ENCODE assay signal across 14 cellular contexts in the genomic region with DNA sequence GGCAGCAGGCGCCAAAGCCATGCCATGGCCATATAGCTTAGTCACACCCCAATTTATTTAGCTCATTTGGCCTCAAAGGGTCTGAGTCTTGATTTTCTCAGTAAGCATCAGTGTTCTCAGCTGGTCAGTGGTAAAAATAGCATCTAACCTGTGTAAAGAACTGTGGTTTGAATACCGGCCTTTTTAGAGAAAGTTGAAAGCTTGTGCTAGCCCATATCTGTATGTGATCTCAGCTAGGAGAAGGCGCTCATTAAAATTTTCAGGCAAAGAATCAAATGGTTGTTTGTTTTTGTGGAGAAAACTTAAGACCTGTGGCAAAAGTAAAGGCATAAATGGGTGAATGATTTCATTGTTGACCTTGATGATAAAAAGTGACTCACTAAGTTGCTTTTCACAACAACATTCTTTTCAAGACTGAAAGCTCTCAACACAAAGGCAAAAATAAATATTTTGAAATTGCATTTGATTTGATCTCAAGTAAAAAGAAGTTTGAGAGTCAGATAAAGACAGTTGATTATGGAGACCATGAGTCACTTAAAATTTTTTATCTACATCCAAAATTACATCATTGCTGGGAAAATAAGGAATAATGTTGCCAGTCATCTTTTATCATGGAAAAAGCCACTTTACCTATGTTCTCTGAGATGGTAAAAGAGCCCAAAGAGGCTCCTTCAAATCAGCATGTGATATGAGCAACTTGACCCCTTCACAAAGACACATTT.
DNase-seq lines count a peak whose midpoint lies in the region; ATAC-seq and TF ChIP-seq lines count a peak whose summit lies in the region.
"Had no signal": no experiment of that assay in that cellular context is flagged by ENCODE, and none has a peak within 500 bp of the region (broad histone marks: within the 10 kb centered on the region; RNA-seq: fewer than 3 reads in every experiment).

No MANE protein-coding gene starts in this region.

- no TSS peak for BruUV-seq in HCT116 (replicated peaks; lab: Mats Ljungman, UMichigan)

- CTCF ChIA-PET in HCT116 (lab: Charles Lee), result interaction anchor here (0.7 to 1.1 kb wide), 2 partner anchors 51 to 221 kb away, joined by 3 read pairs; no protein-coding TSS in a partner anchor

- no peak overlapping the region for H3K9ac ChIP-seq in HCT116 (ENCODE audit: low read length)

- H3K4me2 ChIP-seq in HCT116 (ENCODE audit: low read length), result peak overlapping the region; percentile 51

- peak; percentile 91 for ATAC-seq in HCT116
- no peak for ATAC-seq in GM21515 (IDR thresholded peaks at IDR 0.05; ENCODE audit: unreplicated experiment)

- H3K9me3 ChIP-seq in HCT116 (ENCODE audit: control insufficient read depth in 1 of 2, insufficient read depth in 1 of 2, low read depth in 1 of 2, low read length in 2 of 2), result no peaks in the 10 kb centered on the region
- H3K9me3 ChIP-seq in SJSA1 (replicated peaks), result no peaks in the 10 kb centered on the region
- no peaks in the 10 kb centered on the region for H3K9me3 ChIP-seq in uterus

- TF ChIP-seq POLR2A in HCT116 (IDR thresholded peaks at IDR 0.05; ENCODE audit: borderline replicate concordance, extremely low read depth, insufficient read depth, insufficient read length), result no peak
- TF ChIP-seq POLR2A in uterus (IDR thresholded peaks at IDR 0.05), result no peak

- POLR2A ChIA-PET in HCT116 (lab: Charles Lee), result no interaction called here

- no peaks in the 10 kb centered on the region for H3K9me2 ChIP-seq in HCT116 (ENCODE audit: insufficient read depth)

- H3K27me3 ChIP-seq in HCT116 (ENCODE audit: insufficient read depth, low read length) (no peaks in the 10 kb centered on the region), SJSA1 (replicated peaks) (no peaks in the 10 kb centered on the region), uterus (no peaks in the 10 kb centered on the region)

- DNase-seq in HCT116 (ENCODE audit: low read depth, low spot score) (peak; percentile 88), SJSA1 (ENCODE audit: low read depth in 1 of 2, low spot score in 2 of 2) (peak; percentile 44 to 90), epithelial cell of proximal tubule (ENCODE audit: low read depth) (peak; percentile 33), renal cortical epithelial cell (ENCODE audit: low read depth) (peak; percentile 77), 8988T (no peak), uterus (no peak)
- DNase-seq in activated naive CD4-positive, alpha-beta T cell treated with anti-CD3 and anti-CD28 coated beads, Interleukin-2, amount 50 U/mL, for 16 hours, result no peak
- DNase-seq: activated naive CD8-positive, alpha-beta T cell treated with anti-CD3 and anti-CD28 coated beads for 36 hours; CD8-positive, alpha-beta memory T cell; NCI-H1092 treated with DMSO at 0.1 percent for 48 hours; NCI-H510A treated with DMSO at 0.1 percent for 48 hours; retina; Right ventricle myocardium superior had no signal

- intact Hi-C loops in HCT116 (cut with micrococcal nuclease) (no loop called here), uterus (cut with DNase I; ENCODE audit: low total_unique reads) (no loop called here)

- TF ChIP-seq CTCF in HCT116 (IDR thresholded peaks at IDR 0.05 in 2 of 3, conservative IDR thresholded peaks at IDR 0.05 in 1 of 3; ENCODE audit: borderline replicate concordance in 1 of 3, insufficient read depth in 1 of 3, low read depth in 2 of 3, low read length in 2 of 3), result no peak
- no peak for TF ChIP-seq CTCF in epithelial cell of proximal tubule (conservative IDR thresholded peaks at IDR 0.05; ENCODE audit: low read depth, low read length)
- TF ChIP-seq CTCF in uterus (IDR thresholded peaks at IDR 0.05), result no peak

- H3K36me3 ChIP-seq in HCT116 (ENCODE audit: control insufficient read depth in 1 of 2, insufficient read depth in 2 of 2, low read length in 2 of 2), result no peaks in the 10 kb centered on the region
- no peaks in the 10 kb centered on the region for H3K36me3 ChIP-seq in SJSA1
- no peaks in the 10 kb centered on the region for H3K36me3 ChIP-seq in uterus

- RAD21 ChIA-PET in HCT116 (lab: Charles Lee; ENCODE audit: low non-redundant PET in 1 of 2, low total read pairs in 2 of 2, uncharacterized antibody in 2 of 2, unreplicated experiment in 2 of 2), result interaction anchor here in 1 of 2 experiments (1.0 kb wide), 1 partner anchor 51 kb away, joined by 4 read pairs; no protein-coding TSS in a partner anchor

- peaks cover 27 to 28% of the 10 kb centered on the region in 2 experiments for H3K4me1 ChIP-seq in HCT116 (ENCODE audit: control insufficient read depth in 1 of 2, insufficient read depth in 2 of 2, low read length in 2 of 2)
- peaks cover 36% of the 10 kb centered on the region for H3K4me1 ChIP-seq in SJSA1 (replicated peaks)
- no peaks in the 10 kb centered on the region for H3K4me1 ChIP-seq in uterus

- TF ChIP-seq RAD21 in HCT116 (IDR thresholded peaks at IDR 0.05; ENCODE audit: low read depth), result peak; percentile 9; the same call in 1 of the 2 replicates

- H3K27ac ChIP-seq in HCT116 (ENCODE audit: low read depth, low read length), result peak overlapping the region; percentile 75
- peak overlapping the region; percentile 77 for H3K27ac ChIP-seq in SJSA1
- H3K27ac ChIP-seq in uterus, result no peak overlapping the region

- H3K79me2 ChIP-seq in HCT116 (ENCODE audit: insufficient read depth, low read length), result no peaks in the 10 kb centered on the region

- H2AFZ ChIP-seq in HCT116 (ENCODE audit: low read depth, low read length, poor library complexity, severe bottlenecking), result peak overlapping the region; percentile 17

- H3K4me3 ChIP-seq in HCT116 (replicated peaks in 1 of 2; ENCODE audit: low read depth in 1 of 2, low read length in 2 of 2), result no peak overlapping the region
- no peak overlapping the region for H3K4me3 ChIP-seq in SJSA1
- H3K4me3 ChIP-seq in epithelial cell of proximal tubule (ENCODE audit: low read depth, low read length), result no peak overlapping the region
- no peak overlapping the region for H3K4me3 ChIP-seq in uterus

- no peaks in the 10 kb centered on the region for H4K20me1 ChIP-seq in HCT116 (ENCODE audit: insufficient read depth)

TF ChIP-seq in HCT116, 20 proteins besides CTCF, POLR2A, EP300 and RAD21:
- TF ChIP-seq SRF (IDR thresholded peaks at IDR 0.05; ENCODE audit: low read depth) (peak; percentile 42), CBX3 (IDR thresholded peaks at IDR 0.05; ENCODE audit: low read depth) (peak; percentile 40), CEBPB (IDR thresholded peaks at IDR 0.05; ENCODE audit: low read depth) (peak; percentile 82), EZH2 (IDR thresholded peaks at IDR 0.05) (no peak), YY1 (IDR thresholded peaks at IDR 0.05; ENCODE audit: extremely low read depth, insufficient replicate concordance, low read depth, low read length) (peak; percentile 13), EGR1 (IDR thresholded peaks at IDR 0.05; ENCODE audit: low read depth) (no peak), JUND (IDR thresholded peaks at IDR 0.05) (peak; percentile 78), ATF3 (IDR thresholded peaks at IDR 0.05) (no peak), ZFX (IDR thresholded peaks at IDR 0.05) (no peak), EZH2phosphoT487 (IDR thresholded peaks at IDR 0.05; ENCODE audit: borderline replicate concordance) (no peak), FOSL1 (IDR thresholded peaks at IDR 0.05; ENCODE audit: low read depth) (peak; percentile 83), SP1 (IDR thresholded peaks at IDR 0.05; ENCODE audit: low read depth) (peak; percentile 71), TCF7L2 (IDR thresholded peaks at IDR 0.05; ENCODE audit: borderline replicate concordance, extremely low read depth, insufficient read depth, insufficient read length) (peak; percentile 51), ZNF274 (IDR thresholded peaks at IDR 0.05; ENCODE audit: low read depth, low read length) (no peak), ELF1 (IDR thresholded peaks at IDR 0.05; ENCODE audit: borderline replicate concordance, low read depth) (no peak), POLR2AphosphoS5 (IDR thresholded peaks at IDR 0.05; ENCODE audit: low read depth, low read length) (no peak)
- TF ChIP-seq, protein P1, sequence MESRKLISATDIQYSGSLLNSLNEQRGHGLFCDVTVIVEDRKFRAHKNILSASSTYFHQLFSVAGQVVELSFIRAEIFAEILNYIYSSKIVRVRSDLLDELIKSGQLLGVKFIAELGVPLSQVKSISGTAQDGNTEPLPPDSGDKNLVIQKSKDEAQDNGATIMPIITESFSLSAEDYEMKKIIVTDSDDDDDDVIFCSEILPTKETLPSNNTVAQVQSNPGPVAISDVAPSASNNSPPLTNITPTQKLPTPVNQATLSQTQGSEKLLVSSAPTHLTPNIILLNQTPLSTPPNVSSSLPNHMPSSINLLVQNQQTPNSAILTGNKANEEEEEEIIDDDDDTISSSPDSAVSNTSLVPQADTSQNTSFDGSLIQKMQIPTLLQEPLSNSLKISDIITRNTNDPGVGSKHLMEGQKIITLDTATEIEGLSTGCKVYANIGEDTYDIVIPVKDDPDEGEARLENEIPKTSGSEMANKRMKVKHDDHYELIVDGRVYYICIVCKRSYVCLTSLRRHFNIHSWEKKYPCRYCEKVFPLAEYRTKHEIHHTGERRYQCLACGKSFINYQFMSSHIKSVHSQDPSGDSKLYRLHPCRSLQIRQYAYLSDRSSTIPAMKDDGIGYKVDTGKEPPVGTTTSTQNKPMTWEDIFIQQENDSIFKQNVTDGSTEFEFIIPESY (IDR thresholded peaks at IDR 0.05; ENCODE audit: extremely low read depth, insufficient replicate concordance, low read length), result no peak
TF ChIP-seq in HCT116: peak in this region for 8.

Comparison
In these comparisons a context has a peak if more than half of its experiments do, and no peak if none do; other contexts are left out.
1. DNase-seq: peak in HCT116 (single experiment), SJSA1 (2 of 2), epithelial cell of proximal tubule (single experiment) and renal cortical epithelial cell (single experiment); none in activated naive CD4-positive, alpha-beta T cell treated with anti-CD3 and anti-CD28 coated beads, Interleukin-2, amount 50 U/mL, for 16 hours (single experiment), 8988T (single experiment) and uterus (0 of 2).
2. H3K27ac ChIP-seq: peak in HCT116 (single experiment) and SJSA1 (single experiment); none in uterus (0 of 2).